Comparison of ENCODE assay signal across 8 cellular contexts in genomic region chr19:49766938-49767315, GRCh38. TPM values are rescaled to one million over a fixed set of nuclear protein-coding genes. Genes with fewer than 3 reads are reported as not detected.
DNase-seq lines count a peak whose midpoint lies in the region; TF ChIP-seq lines count a peak whose summit lies in the region.

Gene AP2A1 (plus strand): TSS chr19:49767001. CDS start chr19:49767134, 133 bp downstream.

- H3K27ac ChIP-seq in Peyer's patch (peak within 1 kb of the TSS; percentile 85 to 91 (median 88)), neural cell (ENCODE audit: low read length) (peak within 1 kb of the TSS; percentile 86)

- H3K9me3 ChIP-seq in Peyer's patch, result no peaks in the 10 kb centered on the region
- no peaks in the 10 kb centered on the region for H3K9me3 ChIP-seq in neural cell (ENCODE audit: low read length)

- H3K4me3 ChIP-seq in Peyer's patch (peak within 1 kb of the TSS; percentile 71 to 95 (median 81)), epithelial cell of proximal tubule (ENCODE audit: low read depth, low read length) (peak within 1 kb of the TSS; percentile 98), neural cell (ENCODE audit: low read length) (peak within 1 kb of the TSS; percentile 92)

- no peaks in the 10 kb centered on the region for H4K20me1 ChIP-seq in neural cell (ENCODE audit: insufficient read depth)

- H3K27me3 ChIP-seq in Peyer's patch (no peaks in the 10 kb centered on the region), neural cell (ENCODE audit: insufficient read depth, low read depth, low read length) (no peaks in the 10 kb centered on the region)

- peak within 1 kb of the TSS; percentile 97 for H3K4me2 ChIP-seq in neural cell (ENCODE audit: low read length)

- H2AFZ ChIP-seq in neural cell (ENCODE audit: low read depth, low read length), result peak within 1 kb of the TSS; percentile 69

- H3K9ac ChIP-seq in neural cell (ENCODE audit: low read length), result peak within 1 kb of the TSS; percentile 95

- no peak for TF ChIP-seq EP300 in neural cell (conservative IDR thresholded peaks at IDR 0.05; ENCODE audit: poor library complexity, severe bottlenecking)

- no peaks in the 10 kb centered on the region for H3F3A ChIP-seq in neural cell (ENCODE audit: insufficient read depth, low read length, poor library complexity, severe bottlenecking)

- no peak for TF ChIP-seq RAD21 in neural cell (conservative IDR thresholded peaks at IDR 0.05)

- no peaks in the 10 kb centered on the region for H3K36me3 ChIP-seq in Peyer's patch
- H3K36me3 ChIP-seq in neural cell (ENCODE audit: insufficient read depth, low read length), result no peaks in the 10 kb centered on the region

- TF ChIP-seq POLR2A in GM18526 (IDR thresholded peaks at IDR 0.05; ENCODE audit: extremely low read depth, insufficient read length), result peak; percentile 47
- TF ChIP-seq POLR2A in Peyer's patch (IDR thresholded peaks at IDR 0.05), result peak; percentile 23 to 42

- in situ Hi-C loops in GM13977 (cut with MboI; ENCODE audit: low pct_unique_long_range_greater_than_20kb, low sequenced_read_pairs, unreplicated experiment), result no loop called here

- peaks cover 5 to 30% (median 6%) of the 10 kb centered on the region in 4 donors for H3K4me1 ChIP-seq in Peyer's patch

- H3K9me2 ChIP-seq in neural cell (ENCODE audit: insufficient read depth, low read length), result no peaks in the 10 kb centered on the region

- no peak for TF ChIP-seq CTCF in Peyer's patch (IDR thresholded peaks at IDR 0.05)
- TF ChIP-seq CTCF in epithelial cell of proximal tubule (conservative IDR thresholded peaks at IDR 0.05; ENCODE audit: low read depth, low read length), result no peak
- TF ChIP-seq CTCF in neural cell (IDR thresholded peaks at IDR 0.05; ENCODE audit: poor library complexity, severe bottlenecking), result no peak
- no peak for TF ChIP-seq CTCF in GM13977 (IDR thresholded peaks at IDR 0.05; ENCODE audit: extremely low read depth, insufficient read depth, missing control alignments)

- peaks cover 21% of the 10 kb centered on the region for H3K79me2 ChIP-seq in neural cell (replicated peaks; ENCODE audit: insufficient read depth, low read length)

- no peak for DNase-seq in Peyer's patch
- no peak for DNase-seq in epithelial cell of proximal tubule (ENCODE audit: low read depth)
- no peak for DNase-seq in iPS-NIHi7 (ENCODE audit: extremely low spot score)
- no peak for DNase-seq in GM13977 (ENCODE audit: low spot score)
- DNase-seq in GF-D8 (lab: John Stamatoyannopoulos, UW), result no peak
- DNase-seq in medulla oblongata (ENCODE audit: extremely low spot score), result no peak

TF ChIP-seq in neural cell, 6 proteins besides CTCF, POLR2A, EP300 and RAD21:
- no peak for TF ChIP-seq SMC3 (conservative IDR thresholded peaks at IDR 0.05; ENCODE audit: poor library complexity)
- no peak for TF ChIP-seq EZH2 (IDR thresholded peaks at IDR 0.05; ENCODE audit: borderline replicate concordance, insufficient read depth, low read length, poor library complexity, severe bottlenecking)
- TF ChIP-seq REST (IDR thresholded peaks at IDR 0.05; ENCODE audit: borderline replicate concordance), result peak; percentile 74
- TF ChIP-seq POLR2AphosphoS5 (IDR thresholded peaks at IDR 0.05), result peak; percentile 90
- TF ChIP-seq TAF1 (IDR thresholded peaks at IDR 0.05; ENCODE audit: low read depth), result peak; percentile 51
- peak; percentile 35 for TF ChIP-seq MXI1 (conservative IDR thresholded peaks at IDR 0.05; ENCODE audit: poor library complexity, severe bottlenecking)
TF ChIP-seq in neural cell: peak in this region for 4.

RNA-seq across cellular contexts. Expression of gene AP2A1, which starts in this region (rescaled TPM):
- 100 to 1,000 TPM in 1 of 4 donors, 10 to 100 TPM in 3; 57.8 to 102 (median 85.1) TPM for total RNA-seq in Peyer's patch
- 98.2 and 103 TPM in 2 replicates for total RNA-seq in epithelial cell of proximal tubule
- 40.8 and 53.4 TPM in 2 replicates for polyA plus RNA-seq in neural cell
- 79.1 and 79.4 TPM in 2 replicates for polyA minus RNA-seq in neural cell
